In the genomic region with DNA sequence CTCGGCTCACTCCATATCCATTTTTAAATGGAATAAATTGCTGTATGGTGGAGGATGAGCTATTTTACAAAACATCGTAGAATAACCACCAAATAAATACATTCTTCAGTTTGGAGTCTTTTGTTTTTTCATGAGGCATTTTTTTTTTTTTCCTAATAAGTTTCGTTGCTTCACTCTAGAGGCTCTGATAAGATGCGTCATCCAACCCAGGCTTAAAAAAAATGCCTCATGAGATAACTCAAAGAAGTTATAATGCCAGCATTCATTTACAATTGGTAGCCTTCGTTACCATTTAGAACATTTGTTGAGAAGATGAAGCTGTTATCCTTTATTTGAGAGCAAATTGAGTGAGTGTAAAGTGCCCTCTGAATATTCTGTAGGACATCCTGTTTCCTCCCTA, we compare ENCODE assay signal across 6 cellular contexts.
"Had no signal": no experiment of that assay in that cellular context is flagged by ENCODE, and none has a peak within 500 bp of the region (broad histone marks: within the 10 kb centered on the region; RNA-seq: fewer than 3 reads in every experiment).

No MANE protein-coding gene starts in this region.

- ATAC-seq: HCT116, K562 had no signal

- H3K9me3 ChIP-seq: HAP-1 had no signal

- H3K36me3 ChIP-seq: HAP-1 had no signal

- H3K4me3 ChIP-seq: HAP-1, K562 had no signal

- DNase-seq: GOT3, IMR-90, KG1 had no signal
